ENCODE assay signal across 18 cellular contexts in genomic region chr3:143412084-143412483, GRCh38.
A peak's percentile ranks its signal among the peaks of the same experiment; 100 is the strongest.
DNase-seq lines count a peak whose midpoint lies in the region; ATAC-seq, FAIRE-seq and TF ChIP-seq lines count a peak whose summit lies in the region.
"Had no signal": no experiment of that assay in that cellular context is flagged by ENCODE, and none has a peak within 500 bp of the region (broad histone marks: within the 10 kb centered on the region; RNA-seq: fewer than 3 reads in every experiment).

No MANE protein-coding gene starts in this region.

- H2BK15ac ChIP-seq in H1 (ENCODE audit: low read length), result no peak overlapping the region

- H4K8ac ChIP-seq in H1 (ENCODE audit: extremely low read depth, insufficient read depth, low read length), result peak overlapping the region; percentile 68; the same call in 1 of the 2 replicates

- H3K79me2 ChIP-seq in Karpas-422 (ENCODE audit: low read length) (no peaks in the 10 kb centered on the region), H1 (ENCODE audit: control insufficient read depth in 1 of 2, insufficient read depth in 2 of 2, low read length in 2 of 2) (no peaks in the 10 kb centered on the region)

- no peaks in the 10 kb centered on the region for H3K9me2 ChIP-seq in Karpas-422 (replicated peaks; ENCODE audit: insufficient read depth, low read length)

- H3K9ac ChIP-seq in Karpas-422 (ENCODE audit: low read length) (no peak overlapping the region), H1 (replicated peaks in 1 of 4; ENCODE audit: extremely low read depth in 1 of 4, low read depth in 3 of 4, low read length in 3 of 4) (no peak overlapping the region)

- H4K20me1 ChIP-seq in Karpas-422 (ENCODE audit: insufficient read depth, low read depth, low read length) (no peaks in the 10 kb centered on the region), H1 (replicated peaks in 1 of 2; ENCODE audit: control insufficient read depth in 1 of 2, insufficient read depth in 2 of 2, low read length in 2 of 2) (no peaks in the 10 kb centered on the region)

- no peak for TF ChIP-seq EP300 in H1 (IDR thresholded peaks at IDR 0.05; ENCODE audit: borderline replicate concordance in 1 of 2, low read depth in 2 of 2, low read length in 2 of 2)

- H3K23ac ChIP-seq in H1 (ENCODE audit: insufficient read length), result no peak overlapping the region

- no peaks in the 10 kb centered on the region for H3K23me2 ChIP-seq in H1 (ENCODE audit: low read depth, low read length)

- peaks cover 64% of the 10 kb centered on the region for H3K4me1 ChIP-seq in Karpas-422 (ENCODE audit: low read length)
- peaks cover 0 to 12% (median 7%) of the 10 kb centered on the region in 4 experiments; a peak in 4 of 7 replicates for H3K4me1 ChIP-seq in H1 (replicated peaks in 1 of 4; ENCODE audit: control insufficient read depth in 3 of 4, insufficient read depth in 4 of 4, low read length in 3 of 4)
- H3K4me1 ChIP-seq: A549 had no signal

- no peak overlapping the region for H4K91ac ChIP-seq in H1 (replicated peaks; ENCODE audit: insufficient read length, low read length)

- POLR2A ChIA-PET in H1 (lab: Charles Lee; ENCODE audit: partially characterized antibody), result no interaction called here

- WGBS in H1 (ENCODE audit: extremely low coverage in 1 of 2, insufficient coverage in 1 of 2, insufficient read length in 1 of 2, insufficient replicate concordance in 2 of 2, low coverage in 1 of 2, low lambda C conversion rate in 2 of 2, missing lambda C conversion rate in 1 of 2), 2 experiments, result 85% methylated on average over 3 of the region's 3 CpGs; no CpG with 5 or more reads in 1 of the 2 experiments

- TF ChIP-seq POLR2A in H1 (IDR thresholded peaks at IDR 0.05; ENCODE audit: control extremely low read depth in 1 of 2, low read depth in 2 of 2, low read length in 2 of 2), result no peak

- H2BK120ac ChIP-seq in H1 (replicated peaks; ENCODE audit: low read depth, low read length), result no peak overlapping the region

- no peak overlapping the region for H3K56ac ChIP-seq in H1 (replicated peaks; ENCODE audit: insufficient read length, low read depth, low read length)

- H2BK5ac ChIP-seq in H1 (ENCODE audit: low read depth, low read length), result no peak overlapping the region

- no peak for TF ChIP-seq CTCF in GM12865 (IDR thresholded peaks at IDR 0.05; ENCODE audit: insufficient read depth, low read depth, low read length, missing control alignments)
- no peak for TF ChIP-seq CTCF in H1 (IDR thresholded peaks at IDR 0.05; ENCODE audit: control extremely low read depth in 1 of 3, insufficient read depth in 1 of 3, low read depth in 1 of 3, low read length in 3 of 3)

- H2AFZ ChIP-seq in Karpas-422 (ENCODE audit: low read length) (peak overlapping the region; percentile 82), H1 (ENCODE audit: low read length) (no peak overlapping the region)

- H3K14ac ChIP-seq in H1 (ENCODE audit: insufficient read length), result no peak overlapping the region

- H3K4me2 ChIP-seq in Karpas-422 (ENCODE audit: low read depth, low read length, poor library complexity, severe bottlenecking) (no peak overlapping the region), H1 (ENCODE audit: insufficient read depth in 1 of 2, low read depth in 2 of 2, low read length in 2 of 2) (no peak overlapping the region)
- H3K4me2 ChIP-seq: A549 had no signal

- no peaks in the 10 kb centered on the region for H3K79me1 ChIP-seq in H1 (ENCODE audit: low read depth, low read length)

- CTCF ChIA-PET in H1 (lab: Charles Lee; ENCODE audit: partially characterized antibody), result interaction anchor here (1.2 to 1.7 kb wide), 2 partner anchors 14 to 22 kb away, joined by 3 to 5 read pairs; no protein-coding TSS in a partner anchor

- DNase-seq in GM12865 (ENCODE audit: low read depth) (peak; percentile 8), Karpas-422 (no peak), H1 (ENCODE audit: low read depth in 1 of 2, low spot score in 2 of 2) (no peak), Kasumi-1 (lab: John Stamatoyannopoulos, UW) (no peak), 8988T (no peak)
- DNase-seq in stimulated activated CD4-positive, alpha-beta T cell treated with anti-CD3 and anti-CD28 coated beads, Interleukin-1b, Interleukin-23, amount 100 ng/mL, for 48 hours, result no peak
- DNase-seq: DMS153; H7; KBM-7; NCI-H1436; NCI-H2029; NCI-H2171; NCI-H446; NCI-H69; NK-92 treated with Interleukin-12 subunit alpha and Interleukin-12 subunit beta, amount 100 ng/mL, for 24 hours; SW 1271 had no signal

- peak; percentile 48 for ATAC-seq in GM19463 (IDR thresholded peaks at IDR 0.05; ENCODE audit: unreplicated experiment)
- ATAC-seq: A549 had no signal

- no peak overlapping the region for H3K4ac ChIP-seq in H1 (replicated peaks; ENCODE audit: insufficient read length, low read depth, low read length)

- no peak overlapping the region for H2BK12ac ChIP-seq in H1 (ENCODE audit: low read depth, low read length)

- H3K4me3 ChIP-seq in GM12865 (ENCODE audit: low read depth, low read length) (no peak overlapping the region), Karpas-422 (ENCODE audit: low read length) (no peak overlapping the region), H1 (ENCODE audit: extremely low read depth in 1 of 4, insufficient read depth in 2 of 4, low read depth in 3 of 4, low read length in 4 of 4) (no peak overlapping the region)
- H3K4me3 ChIP-seq: A549 had no signal

- no peaks in the 10 kb centered on the region; the same call in 1 of the 2 replicates for H3K9me3 ChIP-seq in Karpas-422 (ENCODE audit: low read length)
- H3K9me3 ChIP-seq in H1 (ENCODE audit: insufficient read depth in 2 of 2, low read depth in 1 of 2, low read length in 1 of 2), result no peaks in the 10 kb centered on the region
- H3K9me3 ChIP-seq: A549 had no signal

- H2BK20ac ChIP-seq in H1 (ENCODE audit: low read length), result no peak overlapping the region

- no peak overlapping the region for H4K5ac ChIP-seq in H1 (ENCODE audit: insufficient read length, low read depth, low read length)

- no peak overlapping the region; the same call in 1 of the 2 replicates for H3K27ac ChIP-seq in Karpas-422 (ENCODE audit: low read length)
- H3K27ac ChIP-seq in H1 (ENCODE audit: low read depth, low read length), result no peak overlapping the region
- H3K27ac ChIP-seq: A549 had no signal

- no peak for FAIRE-seq in H1 (lab: Jason Lieb, UNC)
- FAIRE-seq: A549 had no signal

- TF ChIP-seq RAD21 in H1 (IDR thresholded peaks at IDR 0.05 in 1 of 2, conservative IDR thresholded peaks at IDR 0.05 in 1 of 2; ENCODE audit: low read depth in 2 of 2, low read length in 2 of 2), result no peak

- no peak overlapping the region for H3K18ac ChIP-seq in H1 (ENCODE audit: extremely low read depth, low read length)

- no peaks in the 10 kb centered on the region for H3K27me3 ChIP-seq in Karpas-422 (ENCODE audit: low read length)
- no peaks in the 10 kb centered on the region for H3K27me3 ChIP-seq in H1 (replicated peaks in 1 of 4; ENCODE audit: control insufficient read depth in 3 of 4, extremely low read depth in 1 of 4, insufficient read depth in 3 of 4, low read length in 3 of 4)

- H2AK5ac ChIP-seq in H1 (ENCODE audit: low read depth, low read length), result no peak overlapping the region

- H3K36me3 ChIP-seq in Karpas-422 (ENCODE audit: insufficient read depth, low read length) (peaks cover 6% of the 10 kb centered on the region; the same call in 1 of the 2 replicates), H1 (ENCODE audit: control insufficient read depth in 2 of 4, insufficient read depth in 4 of 4, low read length in 3 of 4) (no peaks in the 10 kb centered on the region)

TF ChIP-seq in H1, 55 proteins besides CTCF, POLR2A, EP300 and RAD21:
- TF ChIP-seq TAF7 (optimal IDR thresholded peaks at IDR 0.05; ENCODE audit: borderline replicate concordance, low read depth, low read length) (no peak), RBBP5 (IDR thresholded peaks at IDR 0.05; ENCODE audit: borderline replicate concordance, low read depth, low read length) (no peak), CBX8 (IDR thresholded peaks at IDR 0.05; ENCODE audit: borderline replicate concordance, low read depth, low read length) (no peak), CTBP2 (IDR thresholded peaks at IDR 0.05; ENCODE audit: borderline replicate concordance, insufficient read depth, insufficient read length, low read length) (no peak), ATF2 (IDR thresholded peaks at IDR 0.05; ENCODE audit: low read length) (no peak), RXRA (IDR thresholded peaks at IDR 0.05; ENCODE audit: insufficient read depth, low read depth, low read length) (no peak), GABPA (IDR thresholded peaks at IDR 0.05; ENCODE audit: borderline replicate concordance, insufficient read depth, low read length) (no peak), CREB1 (IDR thresholded peaks at IDR 0.05) (no peak), POLR2AphosphoS5 (IDR thresholded peaks at IDR 0.05; ENCODE audit: low read depth, low read length) (no peak), TEAD4 (IDR thresholded peaks at IDR 0.05; ENCODE audit: low read depth, low read length) (no peak), KDM5A (IDR thresholded peaks at IDR 0.05; ENCODE audit: low read length) (no peak), USF2 (IDR thresholded peaks at IDR 0.05; ENCODE audit: low read length) (no peak), BACH1 (IDR thresholded peaks at IDR 0.05; ENCODE audit: low read length) (no peak), EGR1 (IDR thresholded peaks at IDR 0.05; ENCODE audit: borderline replicate concordance, low read depth, low read length) (no peak)
